In genomic region chr4:75831856-75832405, GRCh38 we compare ENCODE assay signal across 10 cellular contexts.
DNase-seq lines count a peak whose midpoint lies in the region; ATAC-seq and TF ChIP-seq lines count a peak whose summit lies in the region.
"Had no signal": no experiment of that assay in that cellular context is flagged by ENCODE, and none has a peak within 500 bp of the region (broad histone marks: within the 10 kb centered on the region; RNA-seq: fewer than 3 reads in every experiment).

No MANE protein-coding gene starts in this region.

- H3K36me3 ChIP-seq in OCI-LY3 (replicated peaks; ENCODE audit: low read depth, low read length) (no peaks in the 10 kb centered on the region), osteoblast (ENCODE audit: insufficient read depth, low read length) (no peaks in the 10 kb centered on the region)

- TF ChIP-seq CTCF in H9 (conservative IDR thresholded peaks at IDR 0.05) (no peak), OCI-LY3 (IDR thresholded peaks at IDR 0.05; ENCODE audit: low read depth, low read length) (no peak), osteoblast (IDR thresholded peaks at IDR 0.05; ENCODE audit: extremely low read depth, low read depth, low read length) (no peak)

- H3K4me1 Mint-ChIP-seq in H9, result peaks cover 8 to 10% of the 10 kb centered on the region in 2 experiments
- H3K4me1 Mint-ChIP-seq: nephron had no signal

- no peaks in the 10 kb centered on the region; the same call in 1 of the 2 replicates for H3K4me1 ChIP-seq in H9 (ENCODE audit: insufficient read depth, low read length)
- peaks cover 13% of the 10 kb centered on the region for H3K4me1 ChIP-seq in OCI-LY3 (ENCODE audit: low read length)
- H3K4me1 ChIP-seq in osteoblast (ENCODE audit: insufficient read depth, low read length), result no peaks in the 10 kb centered on the region

- peak overlapping the region; percentile 32 for H3K27ac ChIP-seq in H9 (ENCODE audit: insufficient read length, low read depth, low read length)
- no peak overlapping the region for H3K27ac ChIP-seq in OCI-LY3 (ENCODE audit: low read length)
- H3K27ac ChIP-seq in osteoblast (ENCODE audit: low read depth, low read length), result no peak overlapping the region
- H3K27ac ChIP-seq: skin epidermis had no signal

- no peak overlapping the region for H2BK15ac ChIP-seq in H9 (ENCODE audit: low read depth, low read length)

- no peak overlapping the region for H4K8ac ChIP-seq in H9 (replicated peaks; ENCODE audit: insufficient read length, low read depth, low read length)

- ATAC-seq in HG03045 (IDR thresholded peaks at IDR 0.05; ENCODE audit: unreplicated experiment), result no peak

- no peak overlapping the region for H2BK120ac ChIP-seq in H9 (ENCODE audit: low read depth, low read length, poor library complexity, severe bottlenecking)

- no peak overlapping the region for H2BK12ac ChIP-seq in H9 (ENCODE audit: insufficient read length, low read depth, low read length)

- H2AK5ac ChIP-seq in H9 (ENCODE audit: insufficient read length, low read length), result no peak overlapping the region

- peak; percentile 52 for DNase-seq in H9
- DNase-seq in NCI-H1105 treated with DMSO at 0.1 percent for 48 hours (lab: John Stamatoyannopoulos, UW), result peak; percentile 64
- DNase-seq in medulla oblongata (ENCODE audit: extremely low spot score), result peak; percentile 67
- no peak for DNase-seq in RPMI8226
- no peak for DNase-seq in osteoblast (ENCODE audit: insufficient read length, low spot score, missing footprints)
- DNase-seq: T-helper 1 cell had no signal

- no peak overlapping the region for H4K91ac ChIP-seq in H9 (ENCODE audit: insufficient read length, low read depth, low read length)

- H2AFZ ChIP-seq in H9 (ENCODE audit: low read length) (peak overlapping the region; percentile 40), OCI-LY3 (ENCODE audit: low read depth, low read length) (peak overlapping the region; percentile 58), osteoblast (ENCODE audit: low read length) (no peak overlapping the region)

- H3K79me1 ChIP-seq in H9 (ENCODE audit: insufficient read depth, low read depth, low read length, poor library complexity, severe bottlenecking), result no peaks in the 10 kb centered on the region

- H3K27me3 Mint-ChIP-seq in H9 (ENCODE audit: low read depth), result 0 out of 2 replicates have a peak, but pooled peaks cover 1% of the 10 kb centered on the region

- H3K4me2 ChIP-seq in H9 (ENCODE audit: insufficient read depth, insufficient read length, low read length) (peak overlapping the region; percentile 30), OCI-LY3 (ENCODE audit: low read length) (peak overlapping the region; percentile 10), osteoblast (ENCODE audit: insufficient read depth, low read length) (no peak overlapping the region)

- H3K23ac ChIP-seq in H9 (ENCODE audit: insufficient read length, low read depth, low read length), result no peak overlapping the region

- H2BK5ac ChIP-seq in H9 (ENCODE audit: insufficient read length, low read length), result no peak overlapping the region

- no peaks in the 10 kb centered on the region for H3K27me3 ChIP-seq in H9 (ENCODE audit: insufficient read depth, low read length)
- H3K27me3 ChIP-seq in OCI-LY3 (ENCODE audit: low read depth, low read length), result no peaks in the 10 kb centered on the region
- H3K27me3 ChIP-seq in osteoblast (ENCODE audit: insufficient read depth, low read length), result no peaks in the 10 kb centered on the region

- peak overlapping the region in 1 of 2 experiments; percentile 44; a peak in 1 of 5 replicates for H3K4me3 Mint-ChIP-seq in H9
- H3K4me3 Mint-ChIP-seq: nephron had no signal

- peak overlapping the region; percentile 58 to 85 (median 83); a peak in 6 of 7 replicates for H3K27ac Mint-ChIP-seq in H9
- H3K27ac Mint-ChIP-seq: nephron had no signal

- H3K4me3 ChIP-seq in OCI-LY3 (ENCODE audit: low read length) (no peak overlapping the region), osteoblast (ENCODE audit: insufficient read depth, low read length) (no peak overlapping the region)
- H3K4me3 ChIP-seq: skin epidermis had no signal

- no peak overlapping the region for H3K18ac ChIP-seq in H9 (ENCODE audit: insufficient read length, low read depth, low read length)

- H3K23me2 ChIP-seq in H9 (ENCODE audit: insufficient read length, low read depth, low read length, poor library complexity, severe bottlenecking), result no peaks in the 10 kb centered on the region

- no peak overlapping the region for H3K56ac ChIP-seq in H9 (ENCODE audit: insufficient read length, low read depth, low read length)

- H3K79me2 ChIP-seq in H9 (ENCODE audit: insufficient read depth, low read length) (no peaks in the 10 kb centered on the region), OCI-LY3 (ENCODE audit: low read length) (no peaks in the 10 kb centered on the region), osteoblast (ENCODE audit: insufficient read depth, low read length) (no peaks in the 10 kb centered on the region)

- H4K5ac ChIP-seq in H9 (ENCODE audit: insufficient read length, low read depth, low read length), result no peak overlapping the region

- H3K9ac ChIP-seq in H9 (ENCODE audit: extremely low read depth, insufficient read length, low read length) (no peak overlapping the region), OCI-LY3 (ENCODE audit: low read length) (no peak overlapping the region)

- peaks cover 0 to 4% of the 10 kb centered on the region in 2 experiments; a peak in 3 of 5 replicates for H3K9me3 Mint-ChIP-seq in H9
- H3K9me3 Mint-ChIP-seq: nephron had no signal

- no peak overlapping the region; the same call in 1 of the 2 replicates for H3K14ac ChIP-seq in H9 (ENCODE audit: insufficient read depth, low read length)

- no peak overlapping the region for H3K4ac ChIP-seq in H9 (ENCODE audit: low read depth, low read length)

- H3T11ph ChIP-seq in H9 (ENCODE audit: low read length), result no peak overlapping the region

- no peak overlapping the region for H2BK20ac ChIP-seq in H9 (ENCODE audit: low read depth, low read length, poor library complexity, severe bottlenecking)

- WGBS in H9 (ENCODE audit: extremely low coverage, insufficient read length, low lambda C conversion rate), result no CpG with 5 or more reads among the region's 2 CpGs

- H4K20me1 ChIP-seq in H9 (ENCODE audit: control insufficient read depth, insufficient read depth, insufficient read length) (no peaks in the 10 kb centered on the region), OCI-LY3 (ENCODE audit: insufficient read depth, low read length) (no peaks in the 10 kb centered on the region), osteoblast (ENCODE audit: insufficient read depth, low read length) (no peaks in the 10 kb centered on the region)

- peaks cover 0 to 4% (median 0%) of the 10 kb centered on the region in 3 experiments; a peak in 1 of 7 replicates for H3K36me3 Mint-ChIP-seq in H9 (ENCODE audit: insufficient read depth in 1 of 3, low read depth in 3 of 3)

- no peaks in the 10 kb centered on the region for H3K9me3 ChIP-seq in H9 (ENCODE audit: control insufficient read depth, low read depth, low read length)
- no peaks in the 10 kb centered on the region for H3K9me3 ChIP-seq in OCI-LY3 (ENCODE audit: insufficient read depth, low read length)
- no peaks in the 10 kb centered on the region for H3K9me3 ChIP-seq in osteoblast (ENCODE audit: low read depth, low read length)

Comparison
In these comparisons a context has a peak if more than half of its experiments do, and no peak if none do; other contexts are left out.
1. DNase-seq: peak in H9 (single experiment), NCI-H1105 treated with DMSO at 0.1 percent for 48 hours (single experiment) and medulla oblongata (single experiment); none in RPMI8226 (single experiment) and osteoblast (single experiment).